14 cellular contexts compared by ENCODE assay signal in genomic region chr17:7207120-7208001, GRCh38. TPM values are rescaled to one million over a fixed set of nuclear protein-coding genes. Genes with fewer than 3 reads are reported as not detected.
DNase-seq lines count a peak whose midpoint lies in the region; ATAC-seq and TF ChIP-seq lines count a peak whose summit lies in the region.
"Had no signal": no experiment of that assay in that cellular context is flagged by ENCODE, and none has a peak within 500 bp of the region (broad histone marks: within the 10 kb centered on the region; RNA-seq: fewer than 3 reads in every experiment).

No MANE protein-coding gene starts in this region.

- no peak overlapping the region for H3K4me3 Mint-ChIP-seq in chondrocyte (ENCODE audit: unreplicated experiment)
- H3K4me3 Mint-ChIP-seq in naive thymus-derived CD4-positive, alpha-beta T cell: peak overlapping the region in 1 of 10 donors; percentile 14

- POLR2A ChIA-PET in HEK293 (lab: Yijun Ruan, JAX): interaction anchor here (0.9 kb wide), 1 partner anchor 14 kb away, joined by 5 read pairs; no protein-coding TSS in a partner anchor
- POLR2A ChIA-PET in naive thymus-derived CD4-positive, alpha-beta T cell (lab: Charles Lee): no interaction called here

- peaks cover 0 to 20% of the 10 kb centered on the region in 2 experiments; a peak in 2 of 3 replicates for H3K36me3 ChIP-seq in HEK293 (ENCODE audit: control insufficient read depth in 2 of 2, insufficient read depth in 1 of 2, low read length in 2 of 2)
- H3K36me3 ChIP-seq in naive thymus-derived CD4-positive, alpha-beta T cell (ENCODE audit: control insufficient read depth in 2 of 3, insufficient read depth in 3 of 3, low read length in 3 of 3): peaks cover 0 to 13% (median 8%) of the 10 kb centered on the region in 3 experiments
- H3K36me3 ChIP-seq: neutrophil had no signal

- H3K27me3 ChIP-seq in naive thymus-derived CD4-positive, alpha-beta T cell (ENCODE audit: control insufficient read depth in 2 of 2, insufficient read depth in 2 of 2, low read length in 2 of 2): no peaks in the 10 kb centered on the region

- H3K27ac ChIP-seq in HEK293 (ENCODE audit: extremely low read depth, low read depth, low read length): no peak overlapping the region
- H3K27ac ChIP-seq in naive thymus-derived CD4-positive, alpha-beta T cell (ENCODE audit: low read depth, low read length): peak overlapping the region; percentile 91
- H3K27ac ChIP-seq: C4-2B, neutrophil, SK-N-MC had no signal

- no peaks in the 10 kb centered on the region for H3K9me3 Mint-ChIP-seq in chondrocyte (ENCODE audit: low read depth)
- H3K9me3 Mint-ChIP-seq in naive thymus-derived CD4-positive, alpha-beta T cell: peaks cover 0 to 2% (median 0%) of the 10 kb centered on the region in 11 donors
- H3K9me3 Mint-ChIP-seq: activated CD4-positive, alpha-beta T cell treated with anti-CD3 and anti-CD28 coated beads, Interleukin-2, amount 10 ng/mL, durations not matched to agents 7 days and 5 days had no signal

- H3K27me3 Mint-ChIP-seq in chondrocyte (ENCODE audit: low read depth): no peaks in the 10 kb centered on the region
- peaks cover 0 to 14% (median 0%) of the 10 kb centered on the region in 5 donors for H3K27me3 Mint-ChIP-seq in naive thymus-derived CD4-positive, alpha-beta T cell

- no peaks in the 10 kb centered on the region for H3K9me3 ChIP-seq in HEK293 (ENCODE audit: control insufficient read depth, insufficient read depth, low read depth, low read length)
- no peaks in the 10 kb centered on the region for H3K9me3 ChIP-seq in naive thymus-derived CD4-positive, alpha-beta T cell (ENCODE audit: control insufficient read depth in 2 of 3, low read length in 3 of 3)
- H3K9me3 ChIP-seq: neutrophil had no signal

- no peak overlapping the region for H3K4me3 ChIP-seq in HEK293 (ENCODE audit: low read depth, low read length)
- no peak overlapping the region for H3K4me3 ChIP-seq in naive thymus-derived CD4-positive, alpha-beta T cell (ENCODE audit: low read length)
- H3K4me3 ChIP-seq: SK-N-MC had no signal

- TF ChIP-seq CTCF in HEK293 (tag by site-specific recombination; IDR thresholded peaks at IDR 0.05) (no peak), chondrocyte (IDR thresholded peaks at IDR 0.05) (no peak)

- ATAC-seq in naive thymus-derived CD4-positive, alpha-beta T cell: no peak
- ATAC-seq in GM21367 (IDR thresholded peaks at IDR 0.05; ENCODE audit: unreplicated experiment) (no peak), HG03439 (IDR thresholded peaks at IDR 0.05; ENCODE audit: unreplicated experiment) (no peak)

- H3K4me1 ChIP-seq in HEK293 (ENCODE audit: control insufficient read depth, insufficient read depth, low read length): peaks cover 3% of the 10 kb centered on the region; the same call in 1 of the 2 replicates
- H3K4me1 ChIP-seq in naive thymus-derived CD4-positive, alpha-beta T cell (ENCODE audit: control insufficient read depth in 2 of 2, insufficient read depth in 2 of 2, low read length in 2 of 2): peaks cover 15 to 17% of the 10 kb centered on the region in 2 donors

- peaks cover 20% of the 10 kb centered on the region for H3K4me1 Mint-ChIP-seq in chondrocyte (ENCODE audit: low read depth)
- H3K4me1 Mint-ChIP-seq in naive thymus-derived CD4-positive, alpha-beta T cell: peaks cover 28 to 43% (median 38%) of the 10 kb centered on the region in 7 donors

- intact Hi-C loops in naive thymus-derived CD4-positive, alpha-beta T cell (cut with micrococcal nuclease): no loop called here

- peaks cover 10% of the 10 kb centered on the region for H3K36me3 Mint-ChIP-seq in chondrocyte (ENCODE audit: low read depth)
- peaks cover 0 to 7% (median 4%) of the 10 kb centered on the region in 5 donors for H3K36me3 Mint-ChIP-seq in naive thymus-derived CD4-positive, alpha-beta T cell

- peak overlapping the region; percentile 61 for H3K27ac Mint-ChIP-seq in chondrocyte (ENCODE audit: unreplicated experiment)
- peak overlapping the region; percentile 87 to 98 (median 94) for H3K27ac Mint-ChIP-seq in naive thymus-derived CD4-positive, alpha-beta T cell

- DNase-seq in AG08396 (ENCODE audit: low spot score): peak; percentile 63
- no peak for DNase-seq in chondrocyte (ENCODE audit: low spot score)
- no peak for DNase-seq in naive thymus-derived CD4-positive, alpha-beta T cell
- no peak for DNase-seq in D341Med (ENCODE audit: low spot score)
- DNase-seq in activated CD4-positive, alpha-beta T cell treated with anti-CD3 and anti-CD28 coated beads for 4 hours: no peak
- DNase-seq: activated CD4-positive, alpha-beta T cell treated with anti-CD3 and anti-CD28 coated beads, Interleukin-2, amount 10 ng/mL, durations not matched to agents 7 days and 5 days; NCI-H1092; stimulated activated CD4-positive, alpha-beta T cell treated with anti-CD3 and anti-CD28 coated beads, Interleukin-2, amount 100 ng/mL, for 24 hours had no signal

- CTCF ChIA-PET in HEK293 (lab: Yijun Ruan, JAX): no interaction called here
- CTCF ChIA-PET in naive thymus-derived CD4-positive, alpha-beta T cell (lab: Charles Lee): interaction anchor here (1.2 kb wide), 1 partner anchor 156 kb away, joined by 3 read pairs; no protein-coding TSS in a partner anchor

TF ChIP-seq in HEK293, 187 proteins besides CTCF, POLR2A, EP300 and RAD21 (continues in another document):
- TF ChIP-seq ZNF398 (tag by site-specific recombination; IDR thresholded peaks at IDR 0.05) (peak; percentile 65), ZFP37 (tag by site-specific recombination; IDR thresholded peaks at IDR 0.05) (no peak), ZNF366 (tag by site-specific recombination; conservative IDR thresholded peaks at IDR 0.05) (peak; percentile 73; the same call in 1 of the 2 replicates), ZNF660 (tag by site-specific recombination; IDR thresholded peaks at IDR 0.05) (no peak), ZFHX2 (tag by site-specific recombination; conservative IDR thresholded peaks at IDR 0.05) (peak; percentile 78), ZSCAN4 (tag by site-specific recombination; IDR thresholded peaks at IDR 0.05) (peak; percentile 74), ZNF776 (tag by site-specific recombination; IDR thresholded peaks at IDR 0.05; ENCODE audit: borderline replicate concordance) (no peak), ZNF792 (tag by site-specific recombination; IDR thresholded peaks at IDR 0.05) (no peak), ZNF335 (tag by site-specific recombination; conservative IDR thresholded peaks at IDR 0.05) (no peak), PATZ1 (tag by site-specific recombination; IDR thresholded peaks at IDR 0.05) (0 out of 2 replicates have a peak, but pooled peaks have one; percentile 9)

RNA-seq across cellular contexts. Expression of gene DLG4, which starts 12.3 kb away (rescaled TPM):
- 28.3 to 34.4 TPM (median 31.3 TPM) in 3 replicates for total RNA-seq in chondrocyte
- 10 to 100 TPM; 10.9 to 25.4 (median 16.5) TPM for total RNA-seq in naive thymus-derived CD4-positive, alpha-beta T cell
- polyA plus RNA-seq in naive thymus-derived CD4-positive, alpha-beta T cell: under 1 TPM; 0.26 to 0.83 TPM

RNA-seq across cellular contexts. Expression of gene ACADVL, which starts 12.4 kb away (rescaled TPM):
- total RNA-seq in chondrocyte: 427 to 584 TPM (median 454 TPM) in 3 replicates
- 100 to 1,000 TPM; 287 to 390 (median 339) TPM for total RNA-seq in naive thymus-derived CD4-positive, alpha-beta T cell
- 10 to 100 TPM; 75.3 to 88.4 TPM for polyA plus RNA-seq in naive thymus-derived CD4-positive, alpha-beta T cell

RNA-seq across cellular contexts. Expression of gene DVL2, which starts 27.0 kb away (rescaled TPM):
- total RNA-seq in chondrocyte: 58.8 to 65.2 TPM (median 59.5 TPM) in 3 replicates
- total RNA-seq in naive thymus-derived CD4-positive, alpha-beta T cell: 10 to 100 TPM; 51.2 to 91.5 (median 52.3) TPM
- 10 to 100 TPM; 15.1 to 31.1 TPM for polyA plus RNA-seq in naive thymus-derived CD4-positive, alpha-beta T cell

RNA-seq across cellular contexts. Expression of gene ASGR1, which starts 28.2 kb away (rescaled TPM):
- 0.46 to 1.9 TPM (median 0.97 TPM) in 3 replicates for total RNA-seq in chondrocyte
- 10 to 100 TPM in 1 of 5 experiments, 1 to 10 TPM in 1, under 1 TPM in 2, not detected in 1; 0.79 to 11.9 (median 1.3) TPM for total RNA-seq in naive thymus-derived CD4-positive, alpha-beta T cell
- polyA plus RNA-seq in naive thymus-derived CD4-positive, alpha-beta T cell: not detected

RNA-seq across cellular contexts. Expression of gene PHF23, which starts 31.9 kb away (rescaled TPM):
- 49.5 to 57.8 TPM (median 53.1 TPM) in 3 replicates for total RNA-seq in chondrocyte
- total RNA-seq in naive thymus-derived CD4-positive, alpha-beta T cell: 10 to 100 TPM; 12.3 to 58.7 (median 55.2) TPM
- 10 to 100 TPM; 16.0 to 41.3 TPM for polyA plus RNA-seq in naive thymus-derived CD4-positive, alpha-beta T cell
